19 cellular contexts compared by ENCODE assay signal in genomic region chr18:62847081-62847480, GRCh38.
"Had no signal": no experiment of that assay in that cellular context is flagged by ENCODE, and none has a peak within 500 bp of the region (broad histone marks: within the 10 kb centered on the region; RNA-seq: fewer than 3 reads in every experiment).

No MANE protein-coding gene starts in this region.

- H3K4me1 ChIP-seq: left lung, parathyroid adenoma, thyroid gland had no signal

- H3K9me3 ChIP-seq: adrenal gland, left lung, thyroid gland had no signal

- H3K9ac ChIP-seq: parathyroid adenoma had no signal

- DNase-seq: activated CD4-positive, alpha-beta T cell treated with anti-CD3 and anti-CD28 coated beads, Interleukin-2, amount 10 ng/mL, durations not matched to agents 24 days and 14 days; activated CD4-positive, CD25-positive, alpha-beta regulatory T cell; activated CD8-positive, alpha-beta T cell treated with anti-CD3 and anti-CD28 coated beads for 36 hours; activated gamma-delta T cell; activated T-cell treated with anti-CD3 and anti-CD28 coated beads, Interleukin-2, amount 50 U/mL, for 24 hours; adrenal gland; dermis blood vessel endothelial cell; effector memory CD8-positive, alpha-beta T cell; kidney; left lung; stimulated activated CD4-positive, alpha-beta T cell treated with anti-CD3 and anti-CD28 coated beads, Interleukin-4, amount 100 ng/mL, for 1 hour; T-helper 1 cell; T-helper 9 cell; thyroid gland had no signal

- H3K27ac ChIP-seq: adrenal gland, hepatocyte, left lung, parathyroid adenoma, thyroid gland had no signal

- H3K27me3 Mint-ChIP-seq: activated CD4-positive, alpha-beta T cell treated with anti-CD3 and anti-CD28 coated beads, Interleukin-2, amount 10 ng/mL, durations not matched to agents 24 days and 14 days; activated CD8-positive, alpha-beta T cell treated with anti-CD3 and anti-CD28 coated beads for 36 hours; activated T-cell treated with anti-CD3 and anti-CD28 coated beads, Interleukin-2, amount 50 U/mL, for 24 hours; effector memory CD8-positive, alpha-beta T cell had no signal

- H3K27me3 ChIP-seq: adrenal gland, hepatocyte, left lung, thyroid gland had no signal

- H3K36me3 ChIP-seq: adrenal gland, left lung, thyroid gland had no signal

- H3K4me3 Mint-ChIP-seq: activated CD4-positive, alpha-beta T cell treated with anti-CD3 and anti-CD28 coated beads, Interleukin-2, amount 10 ng/mL, durations not matched to agents 24 days and 14 days; activated CD8-positive, alpha-beta T cell treated with anti-CD3 and anti-CD28 coated beads for 36 hours; activated T-cell treated with anti-CD3 and anti-CD28 coated beads, Interleukin-2, amount 50 U/mL, for 24 hours; effector memory CD8-positive, alpha-beta T cell had no signal

- H3K4me3 ChIP-seq: adrenal gland, hepatocyte, left lung, smooth muscle cell, thyroid gland had no signal

- ATAC-seq: activated naive CD4-positive, alpha-beta T cell treated with anti-CD3 and anti-CD28 coated beads, Interleukin-2, amount 50 U/mL, for 72 hours; left lung; sciatic nerve had no signal

- H3K9me3 Mint-ChIP-seq: activated CD8-positive, alpha-beta T cell treated with anti-CD3 and anti-CD28 coated beads for 36 hours; activated naive CD4-positive, alpha-beta T cell treated with anti-CD3 and anti-CD28 coated beads, Interleukin-2, amount 50 U/mL, for 72 hours; activated T-cell treated with anti-CD3 and anti-CD28 coated beads, Interleukin-2, amount 50 U/mL, for 24 hours; effector memory CD8-positive, alpha-beta T cell had no signal
